In genomic region chr6:16760536-16761468, GRCh38 we compare ENCODE assay signal across 8 cellular contexts. TPM values are rescaled to one million over a fixed set of nuclear protein-coding genes. Genes with fewer than 3 reads are reported as not detected.
A peak's percentile ranks its signal among the peaks of the same experiment; 100 is the strongest.
DNase-seq lines count a peak whose midpoint lies in the region; ATAC-seq and TF ChIP-seq lines count a peak whose summit lies in the region.

TSS of gene ATXN1 (minus strand) at chr6:16761460.

- H3K36me3 ChIP-seq in esophagus muscularis mucosa (no peaks in the 10 kb centered on the region), mucosa of stomach (ENCODE audit: control insufficient read depth, insufficient read depth, low read length) (no peaks in the 10 kb centered on the region), stomach smooth muscle (ENCODE audit: control insufficient read depth in 2 of 2, insufficient read depth in 2 of 2, low read length in 2 of 2) (no peaks in the 10 kb centered on the region)

- peak within 1 kb of the TSS; percentile 93 for H3K9ac ChIP-seq in mucosa of stomach (ENCODE audit: low read length)
- H3K9ac ChIP-seq in stomach smooth muscle (ENCODE audit: low read length in 2 of 2) = peak within 1 kb of the TSS; percentile 87 to 93

- H3K4me3 ChIP-seq in esophagus muscularis mucosa (peak within 1 kb of the TSS; percentile 94 to 100 (median 96)), mucosa of stomach (ENCODE audit: low read length) (peak within 1 kb of the TSS; percentile 75), stomach smooth muscle (ENCODE audit: low read length in 2 of 2) (peak within 1 kb of the TSS; percentile 92 to 93)

- no peak for TF ChIP-seq CTCF in esophagus muscularis mucosa (IDR thresholded peaks at IDR 0.05)

- peak; percentile 11 for ATAC-seq in GM19395 (IDR thresholded peaks at IDR 0.05; ENCODE audit: unreplicated experiment)

- no peaks in the 10 kb centered on the region for H3K9me3 ChIP-seq in esophagus muscularis mucosa
- H3K9me3 ChIP-seq in mucosa of stomach (ENCODE audit: control insufficient read depth, low read length) = no peaks in the 10 kb centered on the region
- H3K9me3 ChIP-seq in stomach smooth muscle (ENCODE audit: control insufficient read depth in 2 of 2, low read length in 2 of 2) = no peaks in the 10 kb centered on the region

- H3K4me1 ChIP-seq in esophagus muscularis mucosa = peaks cover 27 to 57% (median 44%) of the 10 kb centered on the region in 4 donors
- H3K4me1 ChIP-seq in mucosa of stomach (ENCODE audit: control insufficient read depth, insufficient read depth, low read length) = peaks cover 9% of the 10 kb centered on the region
- H3K4me1 ChIP-seq in stomach smooth muscle (ENCODE audit: control insufficient read depth, insufficient read depth, low read length) = peaks cover 28% of the 10 kb centered on the region

- WGBS in esophagus muscularis mucosa = under 1% methylated on average over 17 of the region's 79 CpGs

- TF ChIP-seq EP300 in esophagus muscularis mucosa (IDR thresholded peaks at IDR 0.05) = no peak

- peak within 1 kb of the TSS; percentile 99 to 100 (median 100) for H3K27ac ChIP-seq in esophagus muscularis mucosa (replicated peaks in 1 of 4)
- H3K27ac ChIP-seq in stomach smooth muscle (ENCODE audit: low read length) = peak within 1 kb of the TSS; percentile 97

- no peak for TF ChIP-seq POLR2A in esophagus muscularis mucosa (IDR thresholded peaks at IDR 0.05; ENCODE audit: low read depth)

- H3K27me3 ChIP-seq in esophagus muscularis mucosa = no peaks in the 10 kb centered on the region
- H3K27me3 ChIP-seq in mucosa of stomach (ENCODE audit: control insufficient read depth, insufficient read depth, low read length) = no peaks in the 10 kb centered on the region
- H3K27me3 ChIP-seq in stomach smooth muscle (ENCODE audit: control insufficient read depth in 1 of 2, insufficient read depth in 2 of 2, low read length in 2 of 2) = no peaks in the 10 kb centered on the region

- DNase-seq in AG20443 (ENCODE audit: low spot score) = peak; percentile 47
- peak; percentile 70 to 76 for DNase-seq in NCI-H526 (lab: John Stamatoyannopoulos, UW)
- peak; percentile 70 for DNase-seq in activated T-cell treated with anti-CD3 and anti-CD28 coated beads, Interleukin-2, amount 50 U/mL, for 1 hour
- DNase-seq in esophagus muscularis mucosa (ENCODE audit: extremely low spot score) = no peak
- no peak for DNase-seq in amniotic stem cell (lab: John Stamatoyannopoulos, UW)

- intact Hi-C loops in esophagus muscularis mucosa (cut with DNase I) = loop anchor here (5.0 kb wide), 1 partner anchor 429 kb away; no protein-coding TSS in a partner anchor

RNA-seq across cellular contexts. Expression of gene ATXN1, which starts in this region (rescaled TPM):
- 10 to 100 TPM; 42.4 to 74.9 (median 52.1) TPM for total RNA-seq in esophagus muscularis mucosa

Comparison
In these comparisons a context has a peak if more than half of its experiments do, and no peak if none do; other contexts are left out.
1. DNase-seq: peak in AG20443 (single experiment), NCI-H526 (2 of 2) and activated T-cell treated with anti-CD3 and anti-CD28 coated beads, Interleukin-2, amount 50 U/mL, for 1 hour (single experiment); none in esophagus muscularis mucosa (single experiment) and amniotic stem cell (single experiment).
2. Peak in every context shown above with its lines, with median percentiles within 50 percentile points of each other: H3K4me3 ChIP-seq.